ENCODE assay signal across 1 cellular context in genomic region chr12:47705571-47706425, GRCh38.
TF ChIP-seq lines count a peak whose summit lies in the region.

TSS of gene RPAP3 (minus strand) at chr12:47706030. CDS start at chr12:47702840, 3,190 bp downstream.

TF ChIP-seq in HepG2, 621 proteins besides CTCF, POLR2A, EP300 and RAD21 (continued from another document and continues in another):
- TF ChIP-seq, protein P1, sequence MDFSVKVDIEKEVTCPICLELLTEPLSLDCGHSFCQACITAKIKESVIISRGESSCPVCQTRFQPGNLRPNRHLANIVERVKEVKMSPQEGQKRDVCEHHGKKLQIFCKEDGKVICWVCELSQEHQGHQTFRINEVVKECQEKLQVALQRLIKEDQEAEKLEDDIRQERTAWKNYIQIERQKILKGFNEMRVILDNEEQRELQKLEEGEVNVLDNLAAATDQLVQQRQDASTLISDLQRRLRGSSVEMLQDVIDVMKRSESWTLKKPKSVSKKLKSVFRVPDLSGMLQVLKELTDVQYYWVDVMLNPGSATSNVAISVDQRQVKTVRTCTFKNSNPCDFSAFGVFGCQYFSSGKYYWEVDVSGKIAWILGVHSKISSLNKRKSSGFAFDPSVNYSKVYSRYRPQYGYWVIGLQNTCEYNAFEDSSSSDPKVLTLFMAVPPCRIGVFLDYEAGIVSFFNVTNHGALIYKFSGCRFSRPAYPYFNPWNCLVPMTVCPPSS (IDR thresholded peaks at IDR 0.05), result no peak
- TF ChIP-seq SYNCRIP (IDR thresholded peaks at IDR 0.05; ENCODE audit: insufficient read depth, low read depth, low read length) (no peak), SMAD3 (CRISPR knock-in tag; IDR thresholded peaks at IDR 0.05) (no peak), ZNF121 (CRISPR knock-in tag; IDR thresholded peaks at IDR 0.05) (no peak), RCOR2 (CRISPR knock-in tag; IDR thresholded peaks at IDR 0.05) (no peak), GTF3A (CRISPR knock-in tag; conservative IDR thresholded peaks at IDR 0.05) (no peak), STAG1 (CRISPR knock-in tag; IDR thresholded peaks at IDR 0.05) (no peak), SNAPC5 (CRISPR knock-in tag; IDR thresholded peaks at IDR 0.05; ENCODE audit: borderline replicate concordance) (no peak), IRF9 (CRISPR knock-in tag; IDR thresholded peaks at IDR 0.05; ENCODE audit: borderline replicate concordance) (peak; percentile 94; the same call in 1 of the 2 replicates), ZNF256 (CRISPR knock-in tag; conservative IDR thresholded peaks at IDR 0.05) (no peak), ZNF44 (CRISPR knock-in tag; IDR thresholded peaks at IDR 0.05) (no peak), ARID4A (CRISPR knock-in tag; IDR thresholded peaks at IDR 0.05; ENCODE audit: borderline replicate concordance) (peak; percentile 84), ZNF350 (CRISPR knock-in tag; IDR thresholded peaks at IDR 0.05; ENCODE audit: borderline replicate concordance, low read depth) (peak; percentile 61; the same call in 1 of the 2 replicates), PRPF4 (IDR thresholded peaks at IDR 0.05; ENCODE audit: low read depth, low read length, poor library complexity, severe bottlenecking) (no peak), PBX2 (CRISPR knock-in tag; IDR thresholded peaks at IDR 0.05) (no peak), PREB (CRISPR knock-in tag; IDR thresholded peaks at IDR 0.05) (no peak), HOXA9 (CRISPR knock-in tag; IDR thresholded peaks at IDR 0.05; ENCODE audit: borderline replicate concordance) (no peak), PRDM10 (CRISPR knock-in tag; IDR thresholded peaks at IDR 0.05; ENCODE audit: low read depth) (no peak), ZNF780A (CRISPR knock-in tag; IDR thresholded peaks at IDR 0.05) (no peak), ZBTB1 (CRISPR knock-in tag; IDR thresholded peaks at IDR 0.05; ENCODE audit: borderline replicate concordance) (peak; percentile 93; the same call in 1 of the 2 replicates), ZNF607 (CRISPR knock-in tag; IDR thresholded peaks at IDR 0.05; ENCODE audit: borderline replicate concordance) (peak; percentile 75)
- TF ChIP-seq, protein P2, sequence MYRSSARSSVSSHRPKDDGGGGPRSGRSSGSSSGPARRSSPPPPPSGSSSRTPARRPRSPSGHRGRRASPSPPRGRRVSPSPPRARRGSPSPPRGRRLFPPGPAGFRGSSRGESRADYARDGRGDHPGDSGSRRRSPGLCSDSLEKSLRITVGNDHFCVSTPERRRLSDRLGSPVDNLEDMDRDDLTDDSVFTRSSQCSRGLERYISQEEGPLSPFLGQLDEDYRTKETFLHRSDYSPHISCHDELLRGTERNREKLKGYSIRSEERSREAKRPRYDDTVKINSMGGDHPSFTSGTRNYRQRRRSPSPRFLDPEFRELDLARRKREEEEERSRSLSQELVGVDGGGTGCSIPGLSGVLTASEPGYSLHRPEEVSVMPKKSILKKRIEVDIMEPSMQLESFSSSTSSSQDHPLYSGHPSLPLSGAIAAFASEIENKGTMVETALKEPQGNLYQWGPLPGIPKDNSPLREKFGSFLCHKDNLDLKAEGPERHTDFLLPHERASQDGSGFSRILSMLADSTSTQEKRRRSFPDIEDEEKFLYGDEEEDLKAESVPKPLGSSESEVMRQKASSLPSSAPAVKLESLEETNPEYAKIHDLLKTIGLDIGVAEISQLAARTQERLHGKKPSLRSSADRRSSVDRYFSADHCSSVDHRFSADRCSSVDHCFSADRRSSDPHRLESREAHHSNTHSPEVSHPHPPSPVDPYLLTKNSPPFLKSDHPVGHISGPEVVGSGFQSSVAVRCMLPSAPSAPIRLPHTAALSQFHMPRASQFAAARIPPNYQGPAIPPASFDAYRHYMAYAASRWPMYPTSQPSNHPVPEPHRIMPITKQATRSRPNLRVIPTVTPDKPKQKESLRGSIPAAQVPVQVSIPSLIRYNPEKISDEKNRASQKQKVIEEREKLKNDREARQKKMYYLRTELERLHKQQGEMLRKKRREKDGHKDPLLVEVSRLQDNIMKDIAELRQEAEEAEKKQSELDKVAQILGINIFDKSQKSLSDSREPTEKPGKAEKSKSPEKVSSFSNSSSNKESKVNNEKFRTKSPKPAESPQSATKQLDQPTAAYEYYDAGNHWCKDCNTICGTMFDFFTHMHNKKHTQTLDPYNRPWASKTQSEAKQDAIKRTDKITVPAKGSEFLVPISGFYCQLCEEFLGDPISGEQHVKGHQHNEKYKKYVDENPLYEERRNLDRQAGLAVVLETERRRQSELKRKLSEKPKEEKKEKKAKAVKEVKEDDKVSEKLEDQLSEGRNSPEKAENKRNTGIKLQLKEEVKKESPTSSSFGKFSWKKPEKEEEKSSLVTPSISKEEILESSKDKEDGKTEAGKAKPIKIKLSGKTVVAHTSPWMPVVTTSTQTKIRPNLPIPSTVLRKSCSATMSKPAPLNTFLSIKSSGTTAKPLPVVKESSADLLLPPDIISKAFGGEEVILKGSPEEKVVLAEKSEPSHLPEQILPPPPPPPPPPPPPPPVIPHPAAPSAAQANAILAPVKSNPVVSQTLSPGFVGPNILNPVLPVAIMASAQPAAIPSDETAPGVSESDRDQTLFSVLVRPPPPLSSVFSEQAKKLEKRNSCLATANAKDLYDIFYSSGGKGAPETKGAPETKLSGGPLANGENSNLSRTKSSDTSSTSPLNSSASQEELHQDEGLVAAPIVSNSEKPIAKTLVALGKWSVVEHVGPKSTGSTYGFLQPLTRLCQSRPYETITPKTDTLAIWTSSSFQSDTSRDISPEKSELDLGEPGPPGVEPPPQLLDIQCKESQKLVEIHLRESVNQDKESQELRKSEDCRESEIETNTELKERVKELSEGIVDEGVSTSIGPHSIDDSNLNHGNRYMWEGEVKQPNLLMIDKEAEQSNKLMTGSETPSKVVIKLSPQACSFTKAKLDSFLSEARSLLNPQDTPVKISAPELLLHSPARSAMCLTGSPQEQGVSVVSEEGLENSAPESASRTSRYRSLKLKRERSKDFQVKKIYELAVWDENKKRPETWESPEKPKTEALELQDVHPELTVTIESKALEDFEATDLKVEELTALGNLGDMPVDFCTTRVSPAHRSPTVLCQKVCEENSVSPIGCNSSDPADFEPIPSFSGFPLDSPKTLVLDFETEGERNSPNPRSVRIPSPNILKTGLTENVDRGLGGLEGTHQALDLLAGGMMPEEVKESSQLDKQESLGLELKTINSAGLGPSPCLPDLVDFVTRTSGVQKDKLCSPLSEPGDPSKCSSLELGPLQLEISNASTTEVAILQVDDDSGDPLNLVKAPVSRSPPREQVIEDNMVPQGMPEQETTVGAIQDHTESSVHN (CRISPR knock-in tag; IDR thresholded peaks at IDR 0.05), result 0 out of 2 replicates have a peak, but pooled peaks have one; percentile 26
